In the genomic region with DNA sequence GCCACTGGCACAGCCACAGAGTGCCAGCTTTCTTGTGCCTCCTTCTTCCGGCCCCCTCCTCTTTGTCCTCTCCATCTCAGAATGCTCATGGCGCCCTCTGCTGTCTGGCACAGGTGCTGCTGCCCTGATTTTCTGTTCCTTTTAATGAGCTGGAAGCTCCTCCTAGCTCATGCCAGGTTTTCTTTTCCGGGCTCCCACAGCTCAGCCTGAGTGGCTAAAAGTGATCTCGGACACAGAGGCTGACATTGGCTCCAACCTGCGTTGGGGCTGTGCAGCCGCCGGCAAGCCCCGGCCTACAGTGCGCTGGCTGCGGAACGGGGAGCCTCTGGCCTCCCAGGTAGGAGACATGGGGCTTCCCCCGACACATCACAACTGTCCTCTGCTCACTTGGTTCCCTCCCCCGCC, we compare ENCODE assay signal across 1 cellular context.
A peak's percentile ranks its signal among the peaks of the same experiment; 100 is the strongest.
TF ChIP-seq lines count a peak whose summit lies in the region.

No MANE protein-coding gene starts in this region.

TF ChIP-seq in HepG2, 621 proteins besides CTCF, POLR2A, EP300 and RAD21:
- TF ChIP-seq, protein P1, sequence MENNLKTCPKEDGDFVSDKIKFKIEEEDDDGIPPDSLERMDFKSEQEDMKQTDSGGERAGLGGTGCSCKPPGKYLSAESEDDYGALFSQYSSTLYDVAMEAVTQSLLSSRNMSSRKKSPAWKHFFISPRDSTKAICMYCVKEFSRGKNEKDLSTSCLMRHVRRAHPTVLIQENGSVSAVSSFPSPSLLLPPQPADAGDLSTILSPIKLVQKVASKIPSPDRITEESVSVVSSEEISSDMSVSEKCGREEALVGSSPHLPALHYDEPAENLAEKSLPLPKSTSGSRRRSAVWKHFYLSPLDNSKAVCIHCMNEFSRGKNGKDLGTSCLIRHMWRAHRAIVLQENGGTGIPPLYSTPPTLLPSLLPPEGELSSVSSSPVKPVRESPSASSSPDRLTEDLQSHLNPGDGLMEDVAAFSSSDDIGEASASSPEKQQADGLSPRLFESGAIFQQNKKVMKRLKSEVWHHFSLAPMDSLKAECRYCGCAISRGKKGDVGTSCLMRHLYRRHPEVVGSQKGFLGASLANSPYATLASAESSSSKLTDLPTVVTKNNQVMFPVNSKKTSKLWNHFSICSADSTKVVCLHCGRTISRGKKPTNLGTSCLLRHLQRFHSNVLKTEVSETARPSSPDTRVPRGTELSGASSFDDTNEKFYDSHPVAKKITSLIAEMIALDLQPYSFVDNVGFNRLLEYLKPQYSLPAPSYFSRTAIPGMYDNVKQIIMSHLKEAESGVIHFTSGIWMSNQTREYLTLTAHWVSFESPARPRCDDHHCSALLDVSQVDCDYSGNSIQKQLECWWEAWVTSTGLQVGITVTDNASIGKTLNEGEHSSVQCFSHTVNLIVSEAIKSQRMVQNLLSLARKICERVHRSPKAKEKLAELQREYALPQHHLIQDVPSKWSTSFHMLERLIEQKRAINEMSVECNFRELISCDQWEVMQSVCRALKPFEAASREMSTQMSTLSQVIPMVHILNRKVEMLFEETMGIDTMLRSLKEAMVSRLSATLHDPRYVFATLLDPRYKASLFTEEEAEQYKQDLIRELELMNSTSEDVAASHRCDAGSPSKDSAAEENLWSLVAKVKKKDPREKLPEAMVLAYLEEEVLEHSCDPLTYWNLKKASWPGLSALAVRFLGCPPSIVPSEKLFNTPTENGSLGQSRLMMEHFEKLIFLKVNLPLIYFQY (CRISPR knock-in tag; IDR thresholded peaks at IDR 0.05; ENCODE audit: borderline replicate concordance), result no peak
- TF ChIP-seq HNF4G (IDR thresholded peaks at IDR 0.05; ENCODE audit: borderline replicate concordance, low read depth, low read length) (no peak), HNF4G (CRISPR knock-in tag; IDR thresholded peaks at IDR 0.05; ENCODE audit: borderline replicate concordance, low read depth) (no peak), ZNF335 (CRISPR knock-in tag; IDR thresholded peaks at IDR 0.05) (no peak), ZFP1 (CRISPR knock-in tag; IDR thresholded peaks at IDR 0.05) (no peak), MAZ (IDR thresholded peaks at IDR 0.05; ENCODE audit: borderline replicate concordance, low read depth, low read length) (peak; percentile 80; the same call in 1 of the 2 replicates), MAZ (CRISPR knock-in tag; IDR thresholded peaks at IDR 0.05; ENCODE audit: low read depth) (no peak), ZNF24 (IDR thresholded peaks at IDR 0.05) (no peak), BORCS8-MEF2B (CRISPR knock-in tag; IDR thresholded peaks at IDR 0.05) (0 out of 2 replicates have a peak, but pooled peaks have one; percentile 25), EHMT2 (IDR thresholded peaks at IDR 0.05; ENCODE audit: borderline replicate concordance, low read depth, low read length) (no peak), ZSCAN30 (CRISPR knock-in tag; IDR thresholded peaks at IDR 0.05) (no peak), CENPT (CRISPR knock-in tag; IDR thresholded peaks at IDR 0.05; ENCODE audit: low read depth) (no peak), ZNF878 (CRISPR knock-in tag; IDR thresholded peaks at IDR 0.05) (no peak), XRCC5 (optimal IDR thresholded peaks at IDR 0.05; ENCODE audit: low read length) (peak; percentile 54), SAFB2 (CRISPR knock-in tag; IDR thresholded peaks at IDR 0.05; ENCODE audit: borderline replicate concordance, low read depth) (no peak), ZNF430 (CRISPR knock-in tag; IDR thresholded peaks at IDR 0.05) (no peak), STAG1 (CRISPR knock-in tag; IDR thresholded peaks at IDR 0.05) (peak; percentile 80), ETV5 (CRISPR knock-in tag; IDR thresholded peaks at IDR 0.05; ENCODE audit: borderline replicate concordance) (peak; percentile 19; the same call in 1 of the 2 replicates), NFKB2 (CRISPR knock-in tag; IDR thresholded peaks at IDR 0.05; ENCODE audit: borderline replicate concordance) (no peak), WIZ (CRISPR knock-in tag; IDR thresholded peaks at IDR 0.05) (no peak), REPIN1 (CRISPR knock-in tag; IDR thresholded peaks at IDR 0.05; ENCODE audit: borderline replicate concordance, low read depth) (0 out of 2 replicates have a peak, but pooled peaks have one; percentile 27), SMC3 (IDR thresholded peaks at IDR 0.05; ENCODE audit: low read length) (peak; percentile 92)
- TF ChIP-seq, protein P2, sequence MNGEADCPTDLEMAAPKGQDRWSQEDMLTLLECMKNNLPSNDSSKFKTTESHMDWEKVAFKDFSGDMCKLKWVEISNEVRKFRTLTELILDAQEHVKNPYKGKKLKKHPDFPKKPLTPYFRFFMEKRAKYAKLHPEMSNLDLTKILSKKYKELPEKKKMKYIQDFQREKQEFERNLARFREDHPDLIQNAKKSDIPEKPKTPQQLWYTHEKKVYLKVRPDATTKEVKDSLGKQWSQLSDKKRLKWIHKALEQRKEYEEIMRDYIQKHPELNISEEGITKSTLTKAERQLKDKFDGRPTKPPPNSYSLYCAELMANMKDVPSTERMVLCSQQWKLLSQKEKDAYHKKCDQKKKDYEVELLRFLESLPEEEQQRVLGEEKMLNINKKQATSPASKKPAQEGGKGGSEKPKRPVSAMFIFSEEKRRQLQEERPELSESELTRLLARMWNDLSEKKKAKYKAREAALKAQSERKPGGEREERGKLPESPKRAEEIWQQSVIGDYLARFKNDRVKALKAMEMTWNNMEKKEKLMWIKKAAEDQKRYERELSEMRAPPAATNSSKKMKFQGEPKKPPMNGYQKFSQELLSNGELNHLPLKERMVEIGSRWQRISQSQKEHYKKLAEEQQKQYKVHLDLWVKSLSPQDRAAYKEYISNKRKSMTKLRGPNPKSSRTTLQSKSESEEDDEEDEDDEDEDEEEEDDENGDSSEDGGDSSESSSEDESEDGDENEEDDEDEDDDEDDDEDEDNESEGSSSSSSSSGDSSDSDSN (CRISPR knock-in tag; IDR thresholded peaks at IDR 0.05), result no peak
- TF ChIP-seq, protein P3, sequence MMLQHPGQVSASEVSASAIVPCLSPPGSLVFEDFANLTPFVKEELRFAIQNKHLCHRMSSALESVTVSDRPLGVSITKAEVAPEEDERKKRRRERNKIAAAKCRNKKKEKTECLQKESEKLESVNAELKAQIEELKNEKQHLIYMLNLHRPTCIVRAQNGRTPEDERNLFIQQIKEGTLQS (CRISPR knock-in tag; IDR thresholded peaks at IDR 0.05), result no peak
- TF ChIP-seq, protein P4, sequence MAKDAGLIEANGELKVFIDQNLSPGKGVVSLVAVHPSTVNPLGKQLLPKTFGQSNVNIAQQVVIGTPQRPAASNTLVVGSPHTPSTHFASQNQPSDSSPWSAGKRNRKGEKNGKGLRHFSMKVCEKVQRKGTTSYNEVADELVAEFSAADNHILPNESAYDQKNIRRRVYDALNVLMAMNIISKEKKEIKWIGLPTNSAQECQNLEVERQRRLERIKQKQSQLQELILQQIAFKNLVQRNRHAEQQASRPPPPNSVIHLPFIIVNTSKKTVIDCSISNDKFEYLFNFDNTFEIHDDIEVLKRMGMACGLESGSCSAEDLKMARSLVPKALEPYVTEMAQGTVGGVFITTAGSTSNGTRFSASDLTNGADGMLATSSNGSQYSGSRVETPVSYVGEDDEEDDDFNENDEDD (CRISPR knock-in tag; IDR thresholded peaks at IDR 0.05; ENCODE audit: borderline replicate concordance), result no peak
- TF ChIP-seq, protein P5, sequence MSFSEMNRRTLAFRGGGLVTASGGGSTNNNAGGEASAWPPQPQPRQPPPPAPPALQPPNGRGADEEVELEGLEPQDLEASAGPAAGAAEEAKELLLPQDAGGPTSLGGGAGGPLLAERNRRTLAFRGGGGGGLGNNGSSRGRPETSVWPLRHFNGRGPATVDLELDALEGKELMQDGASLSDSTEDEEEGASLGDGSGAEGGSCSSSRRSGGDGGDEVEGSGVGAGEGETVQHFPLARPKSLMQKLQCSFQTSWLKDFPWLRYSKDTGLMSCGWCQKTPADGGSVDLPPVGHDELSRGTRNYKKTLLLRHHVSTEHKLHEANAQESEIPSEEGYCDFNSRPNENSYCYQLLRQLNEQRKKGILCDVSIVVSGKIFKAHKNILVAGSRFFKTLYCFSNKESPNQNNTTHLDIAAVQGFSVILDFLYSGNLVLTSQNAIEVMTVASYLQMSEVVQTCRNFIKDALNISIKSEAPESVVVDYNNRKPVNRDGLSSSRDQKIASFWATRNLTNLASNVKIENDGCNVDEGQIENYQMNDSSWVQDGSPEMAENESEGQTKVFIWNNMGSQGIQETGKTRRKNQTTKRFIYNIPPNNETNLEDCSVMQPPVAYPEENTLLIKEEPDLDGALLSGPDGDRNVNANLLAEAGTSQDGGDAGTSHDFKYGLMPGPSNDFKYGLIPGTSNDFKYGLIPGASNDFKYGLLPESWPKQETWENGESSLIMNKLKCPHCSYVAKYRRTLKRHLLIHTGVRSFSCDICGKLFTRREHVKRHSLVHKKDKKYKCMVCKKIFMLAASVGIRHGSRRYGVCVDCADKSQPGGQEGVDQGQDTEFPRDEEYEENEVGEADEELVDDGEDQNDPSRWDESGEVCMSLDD (CRISPR knock-in tag; IDR thresholded peaks at IDR 0.05; ENCODE audit: borderline replicate concordance), result no peak
- TF ChIP-seq, protein P6, sequence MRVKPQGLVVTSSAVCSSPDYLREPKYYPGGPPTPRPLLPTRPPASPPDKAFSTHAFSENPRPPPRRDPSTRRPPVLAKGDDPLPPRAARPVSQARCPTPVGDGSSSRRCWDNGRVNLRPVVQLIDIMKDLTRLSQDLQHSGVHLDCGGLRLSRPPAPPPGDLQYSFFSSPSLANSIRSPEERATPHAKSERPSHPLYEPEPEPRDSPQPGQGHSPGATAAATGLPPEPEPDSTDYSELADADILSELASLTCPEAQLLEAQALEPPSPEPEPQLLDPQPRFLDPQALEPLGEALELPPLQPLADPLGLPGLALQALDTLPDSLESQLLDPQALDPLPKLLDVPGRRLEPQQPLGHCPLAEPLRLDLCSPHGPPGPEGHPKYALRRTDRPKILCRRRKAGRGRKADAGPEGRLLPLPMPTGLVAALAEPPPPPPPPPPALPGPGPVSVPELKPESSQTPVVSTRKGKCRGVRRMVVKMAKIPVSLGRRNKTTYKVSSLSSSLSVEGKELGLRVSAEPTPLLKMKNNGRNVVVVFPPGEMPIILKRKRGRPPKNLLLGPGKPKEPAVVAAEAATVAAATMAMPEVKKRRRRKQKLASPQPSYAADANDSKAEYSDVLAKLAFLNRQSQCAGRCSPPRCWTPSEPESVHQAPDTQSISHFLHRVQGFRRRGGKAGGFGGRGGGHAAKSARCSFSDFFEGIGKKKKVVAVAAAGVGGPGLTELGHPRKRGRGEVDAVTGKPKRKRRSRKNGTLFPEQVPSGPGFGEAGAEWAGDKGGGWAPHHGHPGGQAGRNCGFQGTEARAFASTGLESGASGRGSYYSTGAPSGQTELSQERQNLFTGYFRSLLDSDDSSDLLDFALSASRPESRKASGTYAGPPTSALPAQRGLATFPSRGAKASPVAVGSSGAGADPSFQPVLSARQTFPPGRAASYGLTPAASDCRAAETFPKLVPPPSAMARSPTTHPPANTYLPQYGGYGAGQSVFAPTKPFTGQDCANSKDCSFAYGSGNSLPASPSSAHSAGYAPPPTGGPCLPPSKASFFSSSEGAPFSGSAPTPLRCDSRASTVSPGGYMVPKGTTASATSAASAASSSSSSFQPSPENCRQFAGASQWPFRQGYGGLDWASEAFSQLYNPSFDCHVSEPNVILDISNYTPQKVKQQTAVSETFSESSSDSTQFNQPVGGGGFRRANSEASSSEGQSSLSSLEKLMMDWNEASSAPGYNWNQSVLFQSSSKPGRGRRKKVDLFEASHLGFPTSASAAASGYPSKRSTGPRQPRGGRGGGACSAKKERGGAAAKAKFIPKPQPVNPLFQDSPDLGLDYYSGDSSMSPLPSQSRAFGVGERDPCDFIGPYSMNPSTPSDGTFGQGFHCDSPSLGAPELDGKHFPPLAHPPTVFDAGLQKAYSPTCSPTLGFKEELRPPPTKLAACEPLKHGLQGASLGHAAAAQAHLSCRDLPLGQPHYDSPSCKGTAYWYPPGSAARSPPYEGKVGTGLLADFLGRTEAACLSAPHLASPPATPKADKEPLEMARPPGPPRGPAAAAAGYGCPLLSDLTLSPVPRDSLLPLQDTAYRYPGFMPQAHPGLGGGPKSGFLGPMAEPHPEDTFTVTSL (CRISPR knock-in tag; IDR thresholded peaks at IDR 0.05; ENCODE audit: borderline replicate concordance), result no peak
